Comparison of ENCODE assay signal across 26 cellular contexts in the genomic region with DNA sequence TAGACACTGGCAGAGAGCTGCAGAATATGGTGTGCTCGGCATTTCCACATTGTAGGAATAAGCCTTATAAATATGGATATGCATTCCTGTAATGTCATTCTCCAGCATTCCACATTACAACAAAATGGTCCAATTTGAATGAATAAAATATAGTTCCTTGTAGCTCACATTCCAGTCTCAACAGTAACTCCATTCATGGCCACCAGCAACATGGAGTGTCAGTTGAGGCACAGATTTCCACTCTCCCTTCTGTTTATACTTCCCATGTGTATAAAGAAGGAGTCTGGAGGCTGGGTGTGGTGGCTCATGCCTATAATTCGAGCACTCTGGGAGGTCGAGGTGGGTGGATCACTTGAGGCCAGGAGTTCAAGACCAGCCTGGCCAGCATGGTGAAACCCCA.
"Had no signal": no experiment of that assay in that cellular context is flagged by ENCODE, and none has a peak within 500 bp of the region (broad histone marks: within the 10 kb centered on the region; RNA-seq: fewer than 3 reads in every experiment).

No MANE protein-coding gene starts in this region.

- H3K27me3 ChIP-seq: body of pancreas had no signal

- H3K9me3 ChIP-seq: body of pancreas, esophagus squamous epithelium had no signal

- ATAC-seq: activated CD4-positive, alpha-beta T cell treated with anti-CD3 and anti-CD28 coated beads for 36 hours; activated T-cell treated with anti-CD3 and anti-CD28 coated beads, Interleukin-2, amount 50 U/mL, for 72 hours; body of pancreas; effector memory CD8-positive, alpha-beta T cell had no signal

- H3K4me3 ChIP-seq: body of pancreas, esophagus squamous epithelium had no signal

- DNase-seq: activated CD4-positive, alpha-beta memory T cell treated with anti-CD3 and anti-CD28 coated beads, Interleukin-2, amount 10 ng/mL, durations not matched to agents 7 days and 5 days; activated CD4-positive, alpha-beta T cell treated with anti-CD3 and anti-CD28 coated beads for 36 hours; activated CD4-positive, alpha-beta T cell treated with anti-CD3 and anti-CD28 coated beads, Interleukin-2, amount 10 ng/mL, durations not matched to agents 7 days and 5 days; activated CD4-positive, alpha-beta T cell treated with anti-CD3 and anti-CD28 coated beads, Interleukin-2, amount 50 U/mL, for 4 hours; activated CD4-positive, CD25-positive, alpha-beta regulatory T cell; activated CD4-positive, CD25-positive, alpha-beta regulatory T cell treated with anti-CD3 and anti-CD28 coated beads, Interleukin-2, amount 50 U/mL, for 72 hours; activated CD8-positive, alpha-beta memory T cell treated with anti-CD3 and anti-CD28 coated beads, Interleukin-2, amount 50 U/mL, for 48 hours; activated gamma-delta T cell; activated naive CD4-positive, alpha-beta T cell; activated naive CD4-positive, alpha-beta T cell treated with anti-CD3 and anti-CD28 coated beads, Interleukin-2, amount 10 ng/mL, durations not matched to agents 7 days and 5 days; activated naive CD8-positive, alpha-beta T cell treated with anti-CD3 and anti-CD28 coated beads, Interleukin-2, amount 10 ng/mL, durations not matched to agents 7 days and 5 days; activated T-cell treated with anti-CD3 and anti-CD28 coated beads for 4 hours; activated T-cell treated with anti-CD3 and anti-CD28 coated beads, Interleukin-2, amount 50 U/mL, for 24 hours; activated T-cell treated with anti-CD3 and anti-CD28 coated beads, Interleukin-2, amount 50 U/mL, for 72 hours; amniotic stem cell; anterior cingulate cortex; body of pancreas; caudate nucleus; cortex of kidney; dermis blood vessel endothelial cell; effector CD4-positive, alpha-beta T cell; effector memory CD8-positive, alpha-beta T cell; erythroblast; esophagus squamous epithelium; head of caudate nucleus; T-helper 2 cell had no signal

- H3K27ac ChIP-seq: body of pancreas, esophagus squamous epithelium had no signal

- H3K36me3 ChIP-seq: esophagus squamous epithelium had no signal
